ENCODE assay signal across 8 cellular contexts in genomic region chr17:18780991-18781718, GRCh38. TPM values are rescaled to one million over a fixed set of nuclear protein-coding genes. Genes with fewer than 3 reads are reported as not detected.
DNase-seq lines count a peak whose midpoint lies in the region; ATAC-seq, FAIRE-seq and TF ChIP-seq lines count a peak whose summit lies in the region.
"Not testable (repeated sequence)": the region's sequence is repeated elsewhere in the genome, so short reads cannot be mapped to it uniquely, and the experiment has no call there.

Gene TVP23B (plus strand): TSS chr17:18781183. CDS start chr17:18781294, 111 bp downstream.

- FAIRE-seq in endothelial cell of umbilical vein (lab: Jason Lieb, UNC): peak; percentile 72

- peak; percentile 95 for ATAC-seq in GM21528 (IDR thresholded peaks at IDR 0.05; ENCODE audit: low FRiP score, unreplicated experiment)

- not testable (repeated sequence) for H4K20me1 ChIP-seq in OCI-LY3 (ENCODE audit: insufficient read depth, low read length); endothelial cell of umbilical vein (replicated peaks; ENCODE audit: control insufficient read depth, extremely low read depth, insufficient read depth, low read length)

- DNase-seq in DMS 273 treated with DMSO at 0.1 percent for 48 hours (lab: John Stamatoyannopoulos, UW): peak; percentile 67
- peak; percentile 27 for DNase-seq in HuH-7.5 (ENCODE audit: low spot score)
- DNase-seq in activated CD8-positive, alpha-beta memory T cell treated with anti-CD3 and anti-CD28 coated beads, Interleukin-2, amount 50 U/mL, for 48 hours: peak; percentile 97
- DNase-seq in endothelial cell of umbilical vein (ENCODE audit: low read depth, low spot score): peak; percentile 90
- peak; percentile 89 for DNase-seq in middle frontal gyrus (ENCODE audit: extremely low spot score, low spot score)
- peak; percentile 94 to 98 for DNase-seq in stimulated activated CD8-positive, alpha-beta memory T cell treated with anti-CD3 and anti-CD28 coated beads, Interleukin-2, amount 100 ng/mL, for 1 hour (ENCODE audit: low read depth in 2 of 2)

- not testable (repeated sequence) for H3K4me2 ChIP-seq in OCI-LY3 (ENCODE audit: low read length)
- peak within 1 kb of the TSS; percentile 24 for H3K4me2 ChIP-seq in endothelial cell of umbilical vein (ENCODE audit: insufficient read depth, low read length)

- not testable (repeated sequence) for H3K9me1 ChIP-seq in endothelial cell of umbilical vein (replicated peaks; ENCODE audit: control insufficient read depth, extremely low read depth, insufficient read depth, low read length)

- H3K9ac ChIP-seq in OCI-LY3 (ENCODE audit: low read length): peak within 1 kb of the TSS; percentile 35; the same call in 1 of the 2 replicates
- H3K9ac ChIP-seq in endothelial cell of umbilical vein (replicated peaks; ENCODE audit: extremely low read depth, insufficient read depth, low read length): not testable (repeated sequence)

- CTCF ChIA-PET in endothelial cell of umbilical vein (lab: Charles Lee): not testable (repeated sequence)

- peak; percentile 33 for TF ChIP-seq POLR2A in endothelial cell of umbilical vein (IDR thresholded peaks at IDR 0.05; ENCODE audit: low read depth, low read length)

- POLR2A ChIA-PET in endothelial cell of umbilical vein (lab: Charles Lee): not testable (repeated sequence)

- not testable (repeated sequence) for H2AFZ ChIP-seq in OCI-LY3 (ENCODE audit: low read depth, low read length); endothelial cell of umbilical vein (ENCODE audit: low read depth, low read length)

- dilution Hi-C loops in endothelial cell of umbilical vein (cut with MboI; ENCODE audit: extremely low pct_ligation_motif_present, low sequenced_read_pairs): not testable (repeated sequence)

- BruUV-seq in endothelial cell of umbilical vein (replicated peaks; lab: Mats Ljungman, UMichigan): TSS peak; percentile 39

- H3K4me3 ChIP-seq in OCI-LY3 (ENCODE audit: low read length) (peak within 1 kb of the TSS; percentile 63; the same call in 1 of the 2 replicates), endothelial cell of umbilical vein (replicated peaks in 1 of 3; ENCODE audit: insufficient read depth in 1 of 3, low read depth in 1 of 3, low read length in 3 of 3) (peak within 1 kb of the TSS; percentile 9 to 59 (median 54))

- TF ChIP-seq CTCF in OCI-LY3 (IDR thresholded peaks at IDR 0.05; ENCODE audit: low read depth, low read length); endothelial cell of umbilical vein (IDR thresholded peaks at IDR 0.05; ENCODE audit: extremely low read depth in 1 of 2, insufficient read depth in 1 of 2, low read depth in 1 of 2, low read length in 2 of 2): not testable (repeated sequence)

- intact Hi-C loops in endothelial cell of umbilical vein (cut with micrococcal nuclease): loop anchor here (2.0 kb wide), 1 partner anchor 78 kb away; the partner anchor contains the start of gene PRPSAP2

- not testable (repeated sequence) for H3K27me3 ChIP-seq in OCI-LY3 (ENCODE audit: low read depth, low read length); endothelial cell of umbilical vein (ENCODE audit: control insufficient read depth in 2 of 2, insufficient read depth in 2 of 2, low read length in 2 of 2)

- not testable (repeated sequence) for H3K79me2 ChIP-seq in OCI-LY3 (ENCODE audit: low read length)
- H3K79me2 ChIP-seq in endothelial cell of umbilical vein (ENCODE audit: control insufficient read depth, insufficient read depth, low read length): peaks cover 24% of the 10 kb centered on the region

- not testable (repeated sequence) for H3K36me3 ChIP-seq in OCI-LY3 (replicated peaks; ENCODE audit: low read depth, low read length); endothelial cell of umbilical vein (ENCODE audit: control insufficient read depth in 2 of 2, extremely low read depth in 1 of 2, insufficient read depth in 2 of 2, low read length in 2 of 2)

- not testable (repeated sequence) for H3K4me1 ChIP-seq in OCI-LY3 (ENCODE audit: low read length); endothelial cell of umbilical vein (ENCODE audit: control insufficient read depth, extremely low read depth, insufficient read depth, low read length)

- not testable (repeated sequence) for H3K9me3 ChIP-seq in OCI-LY3 (ENCODE audit: insufficient read depth, low read length); endothelial cell of umbilical vein (replicated peaks; ENCODE audit: control insufficient read depth, insufficient read depth, low read length)

- not testable (repeated sequence) for H3K27ac ChIP-seq in OCI-LY3 (ENCODE audit: low read length)
- peak within 1 kb of the TSS; percentile 69 for H3K27ac ChIP-seq in endothelial cell of umbilical vein (ENCODE audit: insufficient read depth, low read depth, low read length)

TF ChIP-seq in endothelial cell of umbilical vein, 7 proteins besides CTCF, POLR2A, EP300 and RAD21:
- TF ChIP-seq POLR2AphosphoS5 (IDR thresholded peaks at IDR 0.05; ENCODE audit: insufficient read depth, low read depth, low read length): peak; percentile 47

RNA-seq across cellular contexts. Expression of gene TVP23B, which starts in this region (rescaled TPM):
- 29.6 and 34.4 TPM in 2 replicates for total RNA-seq in endothelial cell of umbilical vein
- 11.4 and 16.8 TPM in 2 replicates for polyA plus RNA-seq in endothelial cell of umbilical vein
- 14.1 and 14.9 TPM in 2 replicates for polyA plus RNA-seq in endothelial cell of umbilical vein (2011; cell fraction: cytosol; rRNA removed)
- 12.6 and 18.8 TPM in 2 replicates for polyA plus RNA-seq in endothelial cell of umbilical vein (2011; cell fraction: nucleus; rRNA removed)
- polyA plus RNA-seq in endothelial cell of umbilical vein (2012): 32.5 and 36.4 TPM in 2 replicates
- 28.1 and 35.9 TPM in 2 replicates for polyA minus RNA-seq in endothelial cell of umbilical vein
- 15.9 TPM for polyA minus RNA-seq in endothelial cell of umbilical vein (2011; cell fraction: cytosol; rRNA and poly(A)+ RNA removed)
- polyA minus RNA-seq in endothelial cell of umbilical vein (2011; cell fraction: nucleus; rRNA and poly(A)+ RNA removed): 23.8 and 28.3 TPM in 2 replicates

Comparison
In these comparisons a context has a peak if more than half of its experiments do, and no peak if none do; other contexts are left out.
1. DNase-seq: peak in every context shown above with its lines; median percentile 97 in activated CD8-positive, alpha-beta memory T cell treated with anti-CD3 and anti-CD28 coated beads, Interleukin-2, amount 50 U/mL, for 48 hours; 96 in stimulated activated CD8-positive, alpha-beta memory T cell treated with anti-CD3 and anti-CD28 coated beads, Interleukin-2, amount 100 ng/mL, for 1 hour; 90 in endothelial cell of umbilical vein; 89 in middle frontal gyrus; 67 in DMS 273 treated with DMSO at 0.1 percent for 48 hours; 27 in HuH-7.5.